ENCODE assay signal across 12 cellular contexts in the genomic region with DNA sequence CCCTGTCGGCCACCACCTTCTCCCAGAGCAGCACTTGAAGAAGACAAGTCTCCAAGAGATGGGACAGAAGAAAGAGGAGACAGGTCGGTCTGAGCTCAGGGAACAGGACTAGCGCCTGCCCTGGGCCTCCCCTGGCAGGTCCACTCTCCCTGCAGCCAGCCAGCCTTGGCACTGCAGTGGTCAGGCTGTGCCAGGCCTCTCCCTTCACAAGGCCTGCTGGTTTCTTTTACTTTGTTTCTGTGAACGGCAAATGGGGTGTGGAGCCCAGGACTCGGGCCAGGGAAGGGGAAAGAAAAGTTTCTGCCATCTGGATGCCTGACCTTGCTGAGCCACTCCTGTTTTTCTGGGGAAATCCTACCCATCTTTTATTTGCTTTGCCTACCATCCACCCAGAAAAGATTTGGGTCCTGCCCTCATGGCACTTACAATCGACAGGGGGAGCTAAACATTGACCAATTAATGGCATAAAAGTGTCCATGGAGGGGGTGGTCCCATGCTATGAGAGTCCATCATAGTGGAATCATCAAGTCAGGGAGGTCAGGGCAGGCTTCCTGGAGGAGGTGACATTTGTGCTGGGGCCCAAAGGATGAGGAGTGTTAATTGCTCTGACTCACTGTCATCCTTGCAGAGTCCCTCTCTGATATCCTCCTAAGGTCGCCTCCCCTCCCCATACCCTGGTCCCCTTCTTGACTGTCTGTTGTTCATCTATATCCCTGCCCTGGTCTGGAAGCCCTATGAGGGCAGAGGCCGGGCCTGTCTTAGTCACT.
DNase-seq lines count a peak whose midpoint lies in the region; ATAC-seq, FAIRE-seq and TF ChIP-seq lines count a peak whose summit lies in the region.
"Had no signal": no experiment of that assay in that cellular context is flagged by ENCODE, and none has a peak within 500 bp of the region (broad histone marks: within the 10 kb centered on the region; RNA-seq: fewer than 3 reads in every experiment).

No MANE protein-coding gene starts in this region.

- no peaks in the 10 kb centered on the region for H3K36me3 Mint-ChIP-seq in activated CD4-positive, alpha-beta T cell treated with anti-CD3 and anti-CD28 coated beads for 36 hours (ENCODE audit: low read depth)

- DNase-seq in activated CD4-positive, alpha-beta T cell treated with anti-CD3 and anti-CD28 coated beads for 36 hours: no peak
- DNase-seq in activated CD4-positive, alpha-beta T cell treated with anti-CD3 and anti-CD28 coated beads, Interleukin-2, amount 50 U/mL, for 1 hour: no peak
- DNase-seq in K562 (ENCODE audit: extremely low read depth in 1 of 4, low spot score in 3 of 4) (no peak), substantia nigra (lab: John Stamatoyannopoulos, UW) (peak in 38 of 49 donors; percentile 16 to 77 (median 55)), ovary (no peak), NCI-H2107 treated with DMSO at 0.1 percent for 48 hours (lab: John Stamatoyannopoulos, UW; ENCODE audit: unreplicated experiment) (no peak)
- no peak for DNase-seq in effector CD4-positive, alpha-beta T cell
- DNase-seq: activated effector memory CD4-positive, alpha-beta T cell treated with anti-CD3 and anti-CD28 coated beads, Interleukin-2, amount 50 U/mL, for 16 hours; NCI-H1417 treated with DMSO at 0.1 percent for 48 hours; Peyer's patch had no signal

- POLR2A ChIA-PET in activated CD4-positive, alpha-beta T cell treated with anti-CD3 and anti-CD28 coated beads for 36 hours (lab: Charles Lee): no interaction called here
- POLR2A ChIA-PET in K562 (lab: Yijun Ruan, JAX): no interaction called here

- H4K20me1 ChIP-seq in K562 (replicated peaks; ENCODE audit: control insufficient read depth, insufficient read depth, low read length): 0 out of 2 replicates have a peak, but pooled peaks cover 5% of the 10 kb centered on the region

- no peak overlapping the region for H2AFZ ChIP-seq in K562 (ENCODE audit: low read depth, low read length)

- TF ChIP-seq POLR2A in K562 (conservative IDR thresholded peaks at IDR 0.05) (no peak), ovary (IDR thresholded peaks at IDR 0.05) (no peak)

- TF ChIP-seq CTCF in K562 (IDR thresholded peaks at IDR 0.05 in 2 of 3, conservative IDR thresholded peaks at IDR 0.05 in 1 of 3; ENCODE audit: insufficient read depth in 2 of 3, low read depth in 1 of 3, low read length in 3 of 3) (no peak), ovary (IDR thresholded peaks at IDR 0.05) (no peak)

- H3K4me3 Mint-ChIP-seq in activated CD4-positive, alpha-beta T cell treated with anti-CD3 and anti-CD28 coated beads for 36 hours: peak overlapping the region; percentile 46

- peaks cover 30% of the 10 kb centered on the region for H3K27me3 Mint-ChIP-seq in activated CD4-positive, alpha-beta T cell treated with anti-CD3 and anti-CD28 coated beads for 36 hours

- ATAC-seq in activated CD4-positive, alpha-beta T cell treated with anti-CD3 and anti-CD28 coated beads for 36 hours: no peak
- ATAC-seq in K562: no peak
- ATAC-seq: sciatic nerve had no signal

- peak overlapping the region in 1 of 2 experiments; percentile 26; a peak in 1 of 4 replicates for H3K9ac ChIP-seq in K562 (ENCODE audit: insufficient read depth in 1 of 2, low read depth in 2 of 2, low read length in 2 of 2)
- no peak overlapping the region for H3K9ac ChIP-seq in iPS-20b (ENCODE audit: low read depth, low read length)

- H3K4me3 ChIP-seq in K562: no peak overlapping the region
- peak overlapping the region; percentile 94 for H3K4me3 ChIP-seq in iPS-20b (ENCODE audit: low read length)
- H3K4me3 ChIP-seq in ovary: no peak overlapping the region

- no peaks in the 10 kb centered on the region for H3K9me1 ChIP-seq in K562 (ENCODE audit: control insufficient read depth, insufficient read depth, low read length)

- H3K4me1 ChIP-seq in K562 (replicated peaks in 1 of 2; ENCODE audit: control insufficient read depth in 2 of 2, insufficient read depth in 2 of 2, low read length in 2 of 2) (peaks cover 4 to 10% of the 10 kb centered on the region in 2 experiments; a peak in 3 of 5 replicates), iPS-20b (ENCODE audit: insufficient read depth, low read length) (peaks cover 39% of the 10 kb centered on the region), ovary (ENCODE audit: insufficient read depth) (peaks cover 7% of the 10 kb centered on the region)

- CTCF ChIA-PET in activated CD4-positive, alpha-beta T cell treated with anti-CD3 and anti-CD28 coated beads for 36 hours (lab: Charles Lee): interaction anchor here (0.5 to 0.6 kb wide), 2 partner anchors 211 to 290 kb away, joined by 3 read pairs; no protein-coding TSS in a partner anchor
- CTCF ChIA-PET in K562 (lab: Yijun Ruan, JAX; ENCODE audit: low intra/inter-chr PET ratio): no interaction called here

- 21% methylated on average over 5 of the region's 8 CpGs for WGBS in K562 (ENCODE audit: insufficient coverage, low coverage, missing lambda C conversion rate)
- WGBS in ovary, 3 donors: 61 to 80% (median 78%) methylated on average over 8 of the region's 8 CpGs

- in situ Hi-C loops in K562 (cut with MboI): no loop called here

- no peak overlapping the region for H3K27ac Mint-ChIP-seq in activated CD4-positive, alpha-beta T cell treated with anti-CD3 and anti-CD28 coated beads for 36 hours

- H3K4me2 ChIP-seq in K562 (ENCODE audit: insufficient read depth, low read length): no peak overlapping the region

- TF ChIP-seq RAD21 in K562 (CRISPR knock-in tag; conservative IDR thresholded peaks at IDR 0.05 in 1 of 2, IDR thresholded peaks at IDR 0.05 in 1 of 2): no peak

- no peak for FAIRE-seq in K562 (lab: Jason Lieb, UNC)

- H3K27ac ChIP-seq in K562 (ENCODE audit: extremely low read depth, low read depth, low read length) (no peak overlapping the region), iPS-20b (ENCODE audit: low read length) (no peak overlapping the region), substantia nigra (ENCODE audit: low read depth, low read length, poor library complexity, severe bottlenecking) (peak overlapping the region; percentile 23), ovary (no peak overlapping the region)

- H3K9me3 Mint-ChIP-seq in activated CD4-positive, alpha-beta T cell treated with anti-CD3 and anti-CD28 coated beads for 36 hours (ENCODE audit: low read depth): no peaks in the 10 kb centered on the region

- intact Hi-C loops in activated CD4-positive, alpha-beta T cell treated with anti-CD3 and anti-CD28 coated beads for 36 hours (cut with DNase I, micrococcal nuclease): no loop called here
- intact Hi-C loops in K562 (cut with micrococcal nuclease): no loop called here
- intact Hi-C loops in ovary (cut with DNase I): no loop called here

- H3K36me3 ChIP-seq in K562 (ENCODE audit: control insufficient read depth, insufficient read depth, low read length) (no peaks in the 10 kb centered on the region), iPS-20b (ENCODE audit: insufficient read depth, low read depth, low read length) (no peaks in the 10 kb centered on the region), ovary (no peaks in the 10 kb centered on the region)
- H3K36me3 ChIP-seq: Peyer's patch had no signal

- no TSS peak for BruUV-seq in K562 (replicated peaks; lab: Mats Ljungman, UMichigan)

- no peaks in the 10 kb centered on the region for H3K79me2 ChIP-seq in K562 (ENCODE audit: control insufficient read depth, insufficient read depth, low read length)

- TF ChIP-seq EP300 in K562 (IDR thresholded peaks at IDR 0.05; ENCODE audit: low read length) (no peak), ovary (IDR thresholded peaks at IDR 0.05) (no peak)

- no peaks in the 10 kb centered on the region for H3K9me3 ChIP-seq in K562 (replicated peaks; ENCODE audit: control insufficient read depth, insufficient read depth, low read depth, low read length)
- no peaks in the 10 kb centered on the region for H3K9me3 ChIP-seq in iPS-20b (ENCODE audit: insufficient read depth, low read depth, low read length)
- H3K9me3 ChIP-seq in ovary: no peaks in the 10 kb centered on the region
- H3K9me3 ChIP-seq: Peyer's patch had no signal

- H3K27me3 ChIP-seq in K562 (ENCODE audit: control insufficient read depth in 2 of 2, insufficient read depth in 2 of 2, low read length in 2 of 2): peaks cover 22 to 54% of the 10 kb centered on the region in 2 experiments; a peak in 4 of 5 replicates
- peaks cover 21% of the 10 kb centered on the region for H3K27me3 ChIP-seq in iPS-20b (ENCODE audit: insufficient read depth, low read length)
- H3K27me3 ChIP-seq in ovary: no peaks in the 10 kb centered on the region

- H3K4me1 Mint-ChIP-seq in activated CD4-positive, alpha-beta T cell treated with anti-CD3 and anti-CD28 coated beads for 36 hours: peaks cover 17% of the 10 kb centered on the region

TF ChIP-seq in K562, 482 proteins besides CTCF, POLR2A, EP300 and RAD21:
- no peak for TF ChIP-seq ARNT (IDR thresholded peaks at IDR 0.05)
- peak; percentile 72 for TF ChIP-seq RBM25 (IDR thresholded peaks at IDR 0.05; ENCODE audit: low read depth, low read length, severe bottlenecking)
- TF ChIP-seq ZFP36 (IDR thresholded peaks at IDR 0.05; ENCODE audit: low read depth, low read length, partially characterized antibody): peak; percentile 79

Comparison
In these comparisons a context has a peak if more than half of its experiments do, and no peak if none do; other contexts are left out.
1. DNase-seq: peak in substantia nigra (38 of 49); none in activated CD4-positive, alpha-beta T cell treated with anti-CD3 and anti-CD28 coated beads for 36 hours (single experiment), activated CD4-positive, alpha-beta T cell treated with anti-CD3 and anti-CD28 coated beads, Interleukin-2, amount 50 U/mL, for 1 hour (single experiment), K562 (0 of 4), ovary (0 of 5), effector CD4-positive, alpha-beta T cell (single experiment) and NCI-H2107 treated with DMSO at 0.1 percent for 48 hours (single experiment).